Comparison of ENCODE assay signal across 25 cellular contexts in genomic region chr20:34984756-34985261, GRCh38. TPM values are rescaled to one million over a fixed set of nuclear protein-coding genes. Genes with fewer than 3 reads are reported as not detected.
DNase-seq lines count a peak whose midpoint lies in the region; ATAC-seq, FAIRE-seq and TF ChIP-seq lines count a peak whose summit lies in the region.
"Had no signal": no experiment of that assay in that cellular context is flagged by ENCODE, and none has a peak within 500 bp of the region (broad histone marks: within the 10 kb centered on the region; RNA-seq: fewer than 3 reads in every experiment).

No MANE protein-coding gene starts in this region.

- no peak for TF ChIP-seq CTCF in Caco-2 (IDR thresholded peaks at IDR 0.05; ENCODE audit: insufficient read depth in 1 of 2, low read depth in 1 of 2, low read length in 1 of 2, severe bottlenecking in 1 of 2, unreplicated experiment in 1 of 2)
- TF ChIP-seq CTCF in neural progenitor cell (IDR thresholded peaks at IDR 0.05), result no peak
- TF ChIP-seq CTCF in GM10248 (IDR thresholded peaks at IDR 0.05; ENCODE audit: control extremely low read depth, extremely low read depth, low read depth, missing control alignments), result no peak

- ATAC-seq in esophagus mucosa, result peak; percentile 14
- ATAC-seq: naive thymus-derived CD4-positive, alpha-beta T cell; stimulated activated memory B cell treated with anti-CD40 and anti-IgM and Interleukin-4, amounts not matched to agents 10 μg/mL and 1 μg/mL and 100 μg/mL, for 72 hours had no signal

- H3K36me3 Mint-ChIP-seq in Caco-2 (ENCODE audit: insufficient read depth, unreplicated experiment) (peaks cover 27% of the 10 kb centered on the region), neural progenitor cell (no peaks in the 10 kb centered on the region)
- H3K36me3 Mint-ChIP-seq: CD14-positive monocyte; immature natural killer cell; naive thymus-derived CD4-positive, alpha-beta T cell; stimulated activated memory B cell treated with anti-CD40 and anti-IgM and Interleukin-4, amounts not matched to agents 10 μg/mL and 1 μg/mL and 100 μg/mL, for 72 hours had no signal

- H3K4me3 ChIP-seq in Caco-2 (ENCODE audit: low read depth, low read length) (no peak overlapping the region), MG63 (no peak overlapping the region), neural progenitor cell (no peak overlapping the region)
- H3K4me3 ChIP-seq: prostate gland, transverse colon had no signal

- no peak overlapping the region for H3K9ac ChIP-seq in neural progenitor cell

- no peak overlapping the region for H3K4me3 Mint-ChIP-seq in Caco-2 (ENCODE audit: unreplicated experiment)
- H3K4me3 Mint-ChIP-seq in neural progenitor cell, result peak overlapping the region; percentile 1
- H3K4me3 Mint-ChIP-seq: immature natural killer cell; naive thymus-derived CD4-positive, alpha-beta T cell; stimulated activated memory B cell treated with anti-CD40 and anti-IgM and Interleukin-4, amounts not matched to agents 10 μg/mL and 1 μg/mL and 100 μg/mL, for 72 hours had no signal

- H3K27me3 Mint-ChIP-seq in Caco-2 (ENCODE audit: insufficient read depth, unreplicated experiment), result no peaks in the 10 kb centered on the region
- peaks cover 15% of the 10 kb centered on the region for H3K27me3 Mint-ChIP-seq in neural progenitor cell (ENCODE audit: insufficient read depth, low read depth)

- POLR2A ChIA-PET in Caco-2 (lab: Charles Lee) (no interaction called here), GM10248 (lab: Yijun Ruan, JAX) (no interaction called here)

- H3F3A ChIP-seq in neural progenitor cell (ENCODE audit: low read depth), result peaks cover 8% of the 10 kb centered on the region

- CTCF ChIA-PET in Caco-2 (lab: Charles Lee) (interaction anchor here (1.1 to 1.8 kb wide), 2 partner anchors 111 to 112 kb away, joined by 4 read pairs; partner anchors contain the start of gene GGT7), GM10248 (lab: Yijun Ruan, JAX) (no interaction called here)

- intact Hi-C loops in Caco-2 (cut with micrococcal nuclease; ENCODE audit: unreplicated experiment) (no loop called here), head of caudate nucleus (cut with DNase I) (no loop called here)

- H3K27ac Mint-ChIP-seq in Caco-2 (ENCODE audit: unreplicated experiment), result peak overlapping the region; percentile 4
- no peak overlapping the region for H3K27ac Mint-ChIP-seq in neural progenitor cell
- H3K27ac Mint-ChIP-seq: CD14-positive monocyte; immature natural killer cell; stimulated activated memory B cell treated with anti-CD40 and anti-IgM and Interleukin-4, amounts not matched to agents 10 μg/mL and 1 μg/mL and 100 μg/mL, for 72 hours had no signal

- no peaks in the 10 kb centered on the region for H3K36me3 ChIP-seq in Caco-2 (ENCODE audit: control insufficient read depth, insufficient read depth, low read length)
- H3K36me3 ChIP-seq in MG63, result no peaks in the 10 kb centered on the region; the same call in 1 of the 2 replicates
- no peaks in the 10 kb centered on the region for H3K36me3 ChIP-seq in neural progenitor cell
- H3K36me3 ChIP-seq: prostate gland, transverse colon had no signal

- H3K9me3 ChIP-seq in Caco-2 (no peaks in the 10 kb centered on the region), MG63 (no peaks in the 10 kb centered on the region), neural progenitor cell (ENCODE audit: low read depth) (no peaks in the 10 kb centered on the region)
- H3K9me3 ChIP-seq: prostate gland, transverse colon had no signal

- FAIRE-seq in urothelium cell line (lab: Jason Lieb, UNC), result no peak

- no peaks in the 10 kb centered on the region for H4K20me1 ChIP-seq in neural progenitor cell (ENCODE audit: low read depth)

- H3K27me3 ChIP-seq in Caco-2 (replicated peaks; ENCODE audit: control insufficient read depth, insufficient read depth, low read length), result no peaks in the 10 kb centered on the region; the same call in 1 of the 2 replicates
- H3K27me3 ChIP-seq in MG63, result no peaks in the 10 kb centered on the region
- H3K27me3 ChIP-seq in neural progenitor cell, result peaks cover 19% of the 10 kb centered on the region

- no peak overlapping the region for H3K27ac ChIP-seq in neural progenitor cell
- H3K27ac ChIP-seq: prostate gland had no signal

- no peaks in the 10 kb centered on the region for H3K79me2 ChIP-seq in neural progenitor cell (ENCODE audit: low read depth)

- no peak overlapping the region for H2AFZ ChIP-seq in neural progenitor cell (replicated peaks)

- BruUV-seq in Caco-2 (replicated peaks; lab: Mats Ljungman, UMichigan), result no TSS peak

- H3K9me3 Mint-ChIP-seq in Caco-2 (ENCODE audit: unreplicated experiment) (no peaks in the 10 kb centered on the region), neural progenitor cell (no peaks in the 10 kb centered on the region)
- H3K9me3 Mint-ChIP-seq: CD14-positive monocyte; immature natural killer cell; stimulated activated memory B cell treated with anti-CD40 and anti-IgM and Interleukin-4, amounts not matched to agents 10 μg/mL and 1 μg/mL and 100 μg/mL, for 72 hours had no signal

- H3K4me1 ChIP-seq in Caco-2 (no peaks in the 10 kb centered on the region), neural progenitor cell (peaks cover 27% of the 10 kb centered on the region)
- H3K4me1 ChIP-seq: prostate gland had no signal

- DNase-seq in Caco-2 (no peak), MG63 (peak; percentile 40), neural progenitor cell (ENCODE audit: low spot score) (no peak), GM10248 (ENCODE audit: extremely low spot score) (no peak), head of caudate nucleus (no peak), mesenteric fat pad (ENCODE audit: low spot score) (no peak), urothelium cell line (ENCODE audit: low spot score) (no peak)
- DNase-seq: ACHN; activated CD4-positive, alpha-beta T cell treated with anti-CD3 and anti-CD28 coated beads for 48 hours; activated CD8-positive, alpha-beta memory T cell treated with anti-CD3 and anti-CD28 coated beads, Interleukin-2, amount 50 U/mL, for 4 hours; activated effector memory CD4-positive, alpha-beta T cell treated with anti-CD3 and anti-CD28 coated beads, Interleukin-2, amount 50 U/mL, for 16 hours; central memory CD4-positive, alpha-beta T cell; effector CD4-positive, alpha-beta T cell; HCEC 1CT; immature natural killer cell; Karpas-422; NCI-H1436; NCI-H82; stimulated activated CD4-positive, alpha-beta T cell treated with anti-CD3 and anti-CD28 coated beads, Interleukin-15, amount 100 ng/mL, for 24 hours had no signal

- H3K4me1 Mint-ChIP-seq in Caco-2 (ENCODE audit: low read depth, unreplicated experiment) (no peaks in the 10 kb centered on the region), neural progenitor cell (peaks cover 28% of the 10 kb centered on the region)
- H3K4me1 Mint-ChIP-seq: CD14-positive monocyte had no signal

- no peak overlapping the region for H3K4me2 ChIP-seq in neural progenitor cell

RNA-seq across cellular contexts. Expression of gene MYH7B, which starts 29.1 kb away (rescaled TPM):
- total RNA-seq in Caco-2 (2022) (1.9 and 2.5 TPM in 2 replicates), esophagus mucosa (not detected), neural progenitor cell (ENCODE audit: low replicate concordance) (0.03 TPM in 1 of 2 replicates, not detected in the other), mesenteric fat pad (0.06 TPM)
- not detected in 2 replicates for total RNA-seq in MG63 (2014; rRNA removed; shearing (Covaris generic); ENCODE audit: low replicate concordance)

RNA-seq across cellular contexts. Expression of gene GSS, which starts 29.2 kb away (rescaled TPM):
- total RNA-seq in Caco-2 (2022), result 138 TPM in 2 replicates
- 94.2 and 107 TPM in 2 replicates for total RNA-seq in MG63 (2014; rRNA removed; shearing (Covaris generic); ENCODE audit: low replicate concordance)
- total RNA-seq in esophagus mucosa, result 56.9 TPM
- 63.9 and 96.4 TPM in 2 replicates for total RNA-seq in neural progenitor cell (ENCODE audit: low replicate concordance)
- 33.3 TPM for total RNA-seq in mesenteric fat pad
